In the genomic region with DNA sequence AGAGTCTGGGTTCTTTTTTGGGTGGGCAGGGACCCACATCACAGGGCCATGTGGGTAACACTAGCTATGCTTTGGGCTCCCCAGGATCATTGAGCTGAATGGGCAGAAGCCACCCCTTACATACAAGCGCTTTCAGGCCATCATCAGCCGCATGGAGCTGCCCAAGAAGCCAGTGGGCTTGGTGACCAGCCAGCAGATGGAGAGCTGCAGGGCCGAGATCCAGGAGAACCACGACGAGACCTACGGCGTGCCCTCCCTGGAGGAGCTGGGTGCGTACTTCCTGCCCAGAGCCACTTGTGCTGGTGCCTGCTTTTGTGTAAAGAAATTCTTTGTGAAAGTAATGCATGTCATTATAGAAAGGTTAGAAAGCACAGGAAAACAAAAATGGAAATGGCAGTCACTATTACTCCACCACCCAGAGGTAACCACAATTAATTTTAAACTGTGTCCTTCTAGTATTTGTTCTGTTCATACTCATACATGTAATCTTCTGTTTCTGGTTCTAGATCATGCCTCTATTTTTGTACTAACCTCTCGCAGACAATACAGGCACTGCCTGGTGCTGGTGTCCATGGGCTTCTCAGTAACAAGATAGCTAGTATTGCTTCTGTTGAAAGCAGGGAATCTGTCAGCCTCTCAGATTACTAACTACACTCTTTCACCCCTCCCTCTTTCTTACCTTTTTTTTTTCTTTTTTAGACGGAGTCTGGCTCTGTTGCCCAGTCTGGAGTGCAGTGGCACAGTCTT, we compare ENCODE assay signal across 18 cellular contexts. TPM values are rescaled to one million over a fixed set of nuclear protein-coding genes. Genes with fewer than 3 reads are reported as not detected.
DNase-seq lines count a peak whose midpoint lies in the region; TF ChIP-seq lines count a peak whose summit lies in the region.
"Had no signal": no experiment of that assay in that cellular context is flagged by ENCODE, and none has a peak within 500 bp of the region (broad histone marks: within the 10 kb centered on the region; RNA-seq: fewer than 3 reads in every experiment).

No MANE protein-coding gene starts in this region.

- DNase-seq in activated T-cell treated with anti-CD3 and anti-CD28 coated beads, Interleukin-2, amount 50 U/mL, for 24 hours: no peak
- no peak for DNase-seq in activated T-cell treated with anti-CD3 and anti-CD28 coated beads for 4 hours
- DNase-seq in fibroblast of lung (ENCODE audit: low read depth in 2 of 2): no peak
- no peak for DNase-seq in osteocyte (ENCODE audit: extremely low spot score, unreplicated experiment)
- DNase-seq in transverse colon: no peak
- no peak for DNase-seq in NCI-H446 (lab: John Stamatoyannopoulos, UW)
- DNase-seq in T-helper 2 cell treated with Interferon-gamma antibody and Interleukin-4, amounts not matched to agents 5 μg/mL and 100 μg/mL, for 36 hours (ENCODE audit: low spot score): no peak
- DNase-seq in NCI-H82 (lab: John Stamatoyannopoulos, UW): no peak
- DNase-seq: cerebellar nuclear complex; DMS 273 treated with DMSO at 0.1 percent for 48 hours; MM.1S; naive thymus-derived CD8-positive, alpha-beta T cell; NCI-H1694 treated with DMSO at 0.1 percent for 48 hours; T-cell had no signal

- H2AFZ ChIP-seq in fibroblast of lung (ENCODE audit: low read length): no peak overlapping the region

- TF ChIP-seq CTCF in fibroblast of lung (conservative IDR thresholded peaks at IDR 0.05 in 1 of 2, IDR thresholded peaks at IDR 0.05 in 1 of 2; ENCODE audit: low read depth in 1 of 2, low read length in 2 of 2) (no peak), osteocyte (IDR thresholded peaks at IDR 0.05) (no peak), transverse colon (IDR thresholded peaks at IDR 0.05) (no peak)

- no peaks in the 10 kb centered on the region for H4K20me1 ChIP-seq in fibroblast of lung (ENCODE audit: control insufficient read depth, extremely low read depth, insufficient read depth, low read length)

- H3K4me3 Mint-ChIP-seq in activated T-cell treated with anti-CD3 and anti-CD28 coated beads, Interleukin-2, amount 50 U/mL, for 24 hours: no peak overlapping the region
- no peak overlapping the region for H3K4me3 Mint-ChIP-seq in osteocyte (ENCODE audit: unreplicated experiment)
- no peak overlapping the region for H3K4me3 Mint-ChIP-seq in T-helper 2 cell treated with Interferon-gamma antibody and Interleukin-4, amounts not matched to agents 5 μg/mL and 100 μg/mL, for 36 hours
- H3K4me3 Mint-ChIP-seq: activated T-helper 17 cell treated with anti-CD3 and anti-CD28 coated beads, Interleukin-2, amount 50 U/mL, for 72 hours; naive thymus-derived CD8-positive, alpha-beta T cell; stimulated activated naive CD8-positive, alpha-beta T cell treated with anti-CD3 and anti-CD28 coated beads, Interleukin-15, Interleukin-2, amounts not matched to agents 100 ng/mL and 50 ng/mL, for 24 hours; T-cell; WTC11 had no signal

- peak overlapping the region; percentile 26 for H3K27ac Mint-ChIP-seq in activated T-cell treated with anti-CD3 and anti-CD28 coated beads, Interleukin-2, amount 50 U/mL, for 24 hours
- H3K27ac Mint-ChIP-seq in osteocyte (ENCODE audit: unreplicated experiment): peak overlapping the region; percentile 47
- H3K27ac Mint-ChIP-seq in T-helper 2 cell treated with Interferon-gamma antibody and Interleukin-4, amounts not matched to agents 5 μg/mL and 100 μg/mL, for 36 hours: no peak overlapping the region
- H3K27ac Mint-ChIP-seq: activated T-helper 17 cell treated with anti-CD3 and anti-CD28 coated beads, Interleukin-2, amount 50 U/mL, for 72 hours; stimulated activated naive CD8-positive, alpha-beta T cell treated with anti-CD3 and anti-CD28 coated beads, Interleukin-15, Interleukin-2, amounts not matched to agents 100 ng/mL and 50 ng/mL, for 24 hours; T-cell; WTC11 had no signal

- no peaks in the 10 kb centered on the region for H3K9me3 Mint-ChIP-seq in activated T-cell treated with anti-CD3 and anti-CD28 coated beads, Interleukin-2, amount 50 U/mL, for 24 hours
- H3K9me3 Mint-ChIP-seq in osteocyte (ENCODE audit: unreplicated experiment): no peaks in the 10 kb centered on the region
- no peaks in the 10 kb centered on the region for H3K9me3 Mint-ChIP-seq in T-helper 2 cell treated with Interferon-gamma antibody and Interleukin-4, amounts not matched to agents 5 μg/mL and 100 μg/mL, for 36 hours
- H3K9me3 Mint-ChIP-seq: activated T-helper 17 cell treated with anti-CD3 and anti-CD28 coated beads, Interleukin-2, amount 50 U/mL, for 72 hours; naive thymus-derived CD8-positive, alpha-beta T cell; stimulated activated naive CD8-positive, alpha-beta T cell treated with anti-CD3 and anti-CD28 coated beads, Interleukin-15, Interleukin-2, amounts not matched to agents 100 ng/mL and 50 ng/mL, for 24 hours; T-cell; WTC11 had no signal

- no peaks in the 10 kb centered on the region for H3K27me3 ChIP-seq in fibroblast of lung (ENCODE audit: control insufficient read depth, insufficient read depth, low read length)
- H3K27me3 ChIP-seq in transverse colon: no peaks in the 10 kb centered on the region
- H3K27me3 ChIP-seq: BLaER1 treated with 17β-estradiol and CSF1 and Interleukin-3, amounts not matched to agents 10 nM and 100 nM had no signal

- H3K36me3 ChIP-seq in fibroblast of lung (ENCODE audit: control insufficient read depth, insufficient read depth, low read length): peaks cover 24% of the 10 kb centered on the region
- peaks cover 0 to 43% (median 22%) of the 10 kb centered on the region in 4 donors for H3K36me3 ChIP-seq in transverse colon

- H3K4me3 ChIP-seq in fibroblast of lung (replicated peaks in 1 of 4; ENCODE audit: control extremely low read depth in 1 of 4, insufficient read depth in 1 of 4, low read depth in 3 of 4, low read length in 4 of 4): no peak overlapping the region
- no peak overlapping the region for H3K4me3 ChIP-seq in transverse colon
- H3K4me3 ChIP-seq: BLaER1 treated with 17β-estradiol and CSF1 and Interleukin-3, amounts not matched to agents 10 nM and 100 nM had no signal

- H3K79me2 ChIP-seq in fibroblast of lung (ENCODE audit: control insufficient read depth, insufficient read depth, low read length): no peaks in the 10 kb centered on the region

- intact Hi-C loops in transverse colon (cut with DNase I; ENCODE audit: low total_unique reads): no loop called here

- peaks cover 95% of the 10 kb centered on the region for H3K36me3 Mint-ChIP-seq in activated T-cell treated with anti-CD3 and anti-CD28 coated beads, Interleukin-2, amount 50 U/mL, for 24 hours (ENCODE audit: low read depth)
- peaks cover 40% of the 10 kb centered on the region for H3K36me3 Mint-ChIP-seq in osteocyte (ENCODE audit: unreplicated experiment)
- H3K36me3 Mint-ChIP-seq in T-helper 2 cell treated with Interferon-gamma antibody and Interleukin-4, amounts not matched to agents 5 μg/mL and 100 μg/mL, for 36 hours (ENCODE audit: low read depth): peaks cover 35% of the 10 kb centered on the region

- H3K27ac ChIP-seq in fibroblast of lung (ENCODE audit: insufficient read depth, low read length) (peak overlapping the region; percentile 93), transverse colon (peak overlapping the region; percentile 76 to 89 (median 83))
- H3K27ac ChIP-seq: BLaER1 treated with 17β-estradiol and CSF1 and Interleukin-3, amounts not matched to agents 10 nM and 100 nM had no signal

- H3K9ac ChIP-seq in fibroblast of lung (ENCODE audit: insufficient read depth, low read length): no peak overlapping the region
- H3K9ac ChIP-seq: BLaER1 treated with 17β-estradiol and CSF1 and Interleukin-3, amounts not matched to agents 10 nM and 100 nM had no signal

- H3K27me3 Mint-ChIP-seq in activated T-cell treated with anti-CD3 and anti-CD28 coated beads, Interleukin-2, amount 50 U/mL, for 24 hours: no peaks in the 10 kb centered on the region
- H3K27me3 Mint-ChIP-seq in osteocyte (ENCODE audit: unreplicated experiment): no peaks in the 10 kb centered on the region
- no peaks in the 10 kb centered on the region for H3K27me3 Mint-ChIP-seq in T-helper 2 cell treated with Interferon-gamma antibody and Interleukin-4, amounts not matched to agents 5 μg/mL and 100 μg/mL, for 36 hours (ENCODE audit: low read depth)
- H3K27me3 Mint-ChIP-seq: activated T-helper 17 cell treated with anti-CD3 and anti-CD28 coated beads, Interleukin-2, amount 50 U/mL, for 72 hours; naive thymus-derived CD8-positive, alpha-beta T cell; stimulated activated naive CD8-positive, alpha-beta T cell treated with anti-CD3 and anti-CD28 coated beads, Interleukin-15, Interleukin-2, amounts not matched to agents 100 ng/mL and 50 ng/mL, for 24 hours; T-cell had no signal

- H3K9me3 ChIP-seq in fibroblast of lung (ENCODE audit: control insufficient read depth, insufficient read depth, low read depth, low read length) (no peaks in the 10 kb centered on the region), transverse colon (no peaks in the 10 kb centered on the region)
- H3K9me3 ChIP-seq: BLaER1 treated with 17β-estradiol and CSF1 and Interleukin-3, amounts not matched to agents 10 nM and 100 nM had no signal

- no peak overlapping the region for H3K4me2 ChIP-seq in fibroblast of lung (ENCODE audit: extremely low read depth, insufficient read depth, low read length)
- H3K4me2 ChIP-seq: BLaER1 treated with 17β-estradiol and CSF1 and Interleukin-3, amounts not matched to agents 10 nM and 100 nM had no signal

- H3K4me1 Mint-ChIP-seq in activated T-cell treated with anti-CD3 and anti-CD28 coated beads, Interleukin-2, amount 50 U/mL, for 24 hours (ENCODE audit: low read depth): no peaks in the 10 kb centered on the region
- peaks cover 30% of the 10 kb centered on the region for H3K4me1 Mint-ChIP-seq in osteocyte (ENCODE audit: unreplicated experiment)
- no peaks in the 10 kb centered on the region for H3K4me1 Mint-ChIP-seq in T-helper 2 cell treated with Interferon-gamma antibody and Interleukin-4, amounts not matched to agents 5 μg/mL and 100 μg/mL, for 36 hours (ENCODE audit: low read depth)

- TF ChIP-seq POLR2A in transverse colon (IDR thresholded peaks at IDR 0.05): no peak

- 77 to 88% methylated on average over 7 to 10 of the region's 10 CpGs for WGBS in transverse colon (ENCODE audit: low coverage in 1 of 2), 2 donors

- H3K4me1 ChIP-seq in fibroblast of lung (ENCODE audit: control insufficient read depth, extremely low read depth, insufficient read depth, low read length) (peaks cover 31% of the 10 kb centered on the region), transverse colon (peaks cover 25 to 48% (median 35%) of the 10 kb centered on the region in 4 donors)

- TF ChIP-seq EP300 in transverse colon (IDR thresholded peaks at IDR 0.05; ENCODE audit: low read depth): no peak

- in situ Hi-C loops in transverse colon (cut with MboI; ENCODE audit: low pct_ligation_motif_present in 1 of 4, low pct_unique_long_range_greater_than_20kb in 1 of 4, low sequenced_read_pairs in 3 of 4): no loop called here

RNA-seq across cellular contexts. Expression of gene CRY2, which starts 13.7 kb away (rescaled TPM):
- total RNA-seq in fibroblast of lung: 17.5 and 21.5 TPM in 2 replicates
- 8.3 and 8.4 TPM in 2 replicates for polyA plus RNA-seq in fibroblast of lung
- polyA plus RNA-seq in fibroblast of lung (2012): 7.2 and 8.0 TPM in 2 replicates
- 28.6 and 32.7 TPM in 2 replicates for polyA minus RNA-seq in fibroblast of lung (ENCODE audit: low replicate concordance)
- total RNA-seq in osteocyte: 18.2 and 18.6 TPM in 2 replicates
- 10 to 100 TPM; 42.2 to 73.6 (median 50.2) TPM for total RNA-seq in transverse colon

RNA-seq across cellular contexts. Expression of gene MAPK8IP1, which starts 24.5 kb away (rescaled TPM):
- 6.6 and 7.4 TPM in 2 replicates for total RNA-seq in fibroblast of lung
- 3.8 and 5.7 TPM in 2 replicates for polyA plus RNA-seq in fibroblast of lung
- 7.5 and 11.3 TPM in 2 replicates for polyA plus RNA-seq in fibroblast of lung (2012)
- polyA minus RNA-seq in fibroblast of lung (ENCODE audit: low replicate concordance): 13.4 and 17.1 TPM in 2 replicates
- total RNA-seq in osteocyte: 9.8 and 10.1 TPM in 2 replicates
- total RNA-seq in transverse colon: 10 to 100 TPM in 1 of 4 donors, 1 to 10 TPM in 3; 1.9 to 11.1 (median 2.6) TPM
- polyA plus RNA-seq: naive thymus-derived CD8-positive, alpha-beta T cell had no signal

RNA-seq across cellular contexts. Expression of gene FREY1, which starts 46.1 kb away (rescaled TPM):
- 0.77 and 0.83 TPM in 2 replicates for total RNA-seq in fibroblast of lung
- 0.11 TPM in 1 of 2 replicates, not detected in the other for polyA plus RNA-seq in fibroblast of lung
- not detected in 2 replicates for polyA plus RNA-seq in fibroblast of lung (2012)
- 0.79 TPM in 1 of 2 replicates, not detected in the other for polyA minus RNA-seq in fibroblast of lung (ENCODE audit: low replicate concordance)
- total RNA-seq in osteocyte: 0.81 and 1.5 TPM in 2 replicates
- 1 to 10 TPM in 1 of 4 donors, under 1 TPM in 1, not detected in 2; 0.82 to 2.7 TPM for total RNA-seq in transverse colon
- polyA plus RNA-seq: naive thymus-derived CD8-positive, alpha-beta T cell had no signal

RNA-seq across cellular contexts. Expression of gene SLC35C1, which starts 56.0 kb away (rescaled TPM):
- total RNA-seq in fibroblast of lung: 10.4 and 11.8 TPM in 2 replicates
- polyA plus RNA-seq in fibroblast of lung: 6.7 and 6.9 TPM in 2 replicates
- polyA plus RNA-seq in fibroblast of lung (2012): 23.8 TPM in 2 replicates
- 24.0 and 26.9 TPM in 2 replicates for polyA minus RNA-seq in fibroblast of lung (ENCODE audit: low replicate concordance)
- total RNA-seq in osteocyte: 17.5 and 18.0 TPM in 2 replicates
- 10 to 100 TPM; 28.8 to 62.3 (median 44.4) TPM for total RNA-seq in transverse colon

RNA-seq across cellular contexts. Expression of gene PEX16, which starts 56.7 kb away (rescaled TPM):
- 31.8 and 44.4 TPM in 2 replicates for total RNA-seq in fibroblast of lung
- 11.0 and 13.8 TPM in 2 replicates for polyA plus RNA-seq in fibroblast of lung
- polyA plus RNA-seq in fibroblast of lung (2012): 19.1 and 24.2 TPM in 2 replicates
- polyA minus RNA-seq in fibroblast of lung (ENCODE audit: low replicate concordance): 8.2 and 14.8 TPM in 2 replicates
- total RNA-seq in osteocyte: 24.5 and 24.8 TPM in 2 replicates
- total RNA-seq in transverse colon: 100 to 1,000 TPM in 1 of 4 donors, 10 to 100 TPM in 3; 31.3 to 111 (median 51.9) TPM
